ENCODE assay signal across 1 cellular context in genomic region chr10:654647-654996, GRCh38.
TF ChIP-seq lines count a peak whose summit lies in the region.

No MANE protein-coding gene starts in this region.

TF ChIP-seq in GM23338, 12 proteins besides CTCF, POLR2A, EP300 and RAD21:
- TF ChIP-seq REST (IDR thresholded peaks at IDR 0.05; ENCODE audit: unreplicated experiment) (no peak), POLR2AphosphoS5 (IDR thresholded peaks at IDR 0.05; ENCODE audit: low read depth) (no peak)
